In genomic region chr2:73925853-73926492, GRCh38 we compare ENCODE assay signal across 8 cellular contexts.
DNase-seq lines count a peak whose midpoint lies in the region; ATAC-seq and TF ChIP-seq lines count a peak whose summit lies in the region.

No MANE protein-coding gene starts in this region.

- peak; percentile 34 for DNase-seq in DMS79 treated with DMSO at 0.1 percent for 48 hours (lab: John Stamatoyannopoulos, UW)
- DNase-seq in NCI-H510A (lab: John Stamatoyannopoulos, UW): peak; percentile 40
- no peak for DNase-seq in effector memory CD8-positive, alpha-beta T cell

- H3K9me3 Mint-ChIP-seq in effector memory CD8-positive, alpha-beta T cell: no peaks in the 10 kb centered on the region

- H3K9me3 ChIP-seq in neutrophil: no peaks in the 10 kb centered on the region

- peak overlapping the region; percentile 70 to 79 for H3K4me3 ChIP-seq in neutrophil (ENCODE audit: low read depth in 1 of 2, low read length in 1 of 2)

- H3K36me3 ChIP-seq in neutrophil: no peaks in the 10 kb centered on the region

- peaks cover 17% of the 10 kb centered on the region for H3K36me3 Mint-ChIP-seq in effector memory CD8-positive, alpha-beta T cell (ENCODE audit: insufficient read depth)

- H3K27ac Mint-ChIP-seq in effector memory CD8-positive, alpha-beta T cell: peak overlapping the region; percentile 96 to 98

- TF ChIP-seq CTCF in neutrophil (IDR thresholded peaks at IDR 0.05): no peak

- H3K27me3 ChIP-seq in neutrophil: no peaks in the 10 kb centered on the region

- peak overlapping the region; percentile 82 to 87 for H3K4me3 Mint-ChIP-seq in effector memory CD8-positive, alpha-beta T cell

- ATAC-seq in effector memory CD8-positive, alpha-beta T cell (replicated peaks): no peak
- ATAC-seq in HG02852 (IDR thresholded peaks at IDR 0.05; ENCODE audit: unreplicated experiment): no peak
- ATAC-seq in GM21737 (IDR thresholded peaks at IDR 0.05; ENCODE audit: unreplicated experiment): no peak
- ATAC-seq in HG02642 (IDR thresholded peaks at IDR 0.05; ENCODE audit: poor library complexity, unreplicated experiment): no peak
- ATAC-seq in GM19452 (IDR thresholded peaks at IDR 0.05; ENCODE audit: unreplicated experiment): no peak

- H3K27me3 Mint-ChIP-seq in effector memory CD8-positive, alpha-beta T cell: no peaks in the 10 kb centered on the region

- H3K4me1 ChIP-seq in neutrophil (ENCODE audit: control insufficient read depth in 1 of 2, insufficient read depth in 1 of 2, low read depth in 1 of 2, low read length in 1 of 2): peaks cover 69 to 80% of the 10 kb centered on the region in 2 experiments

- peaks cover 22 to 32% of the 10 kb centered on the region in 2 donors for H3K4me1 Mint-ChIP-seq in effector memory CD8-positive, alpha-beta T cell (ENCODE audit: low read depth in 2 of 2)

- peak overlapping the region; percentile 95 for H3K27ac ChIP-seq in neutrophil

Comparison
In these comparisons a context has a peak if more than half of its experiments do, and no peak if none do; other contexts are left out.
1. DNase-seq: peak in DMS79 treated with DMSO at 0.1 percent for 48 hours (single experiment) and NCI-H510A (single experiment); none in effector memory CD8-positive, alpha-beta T cell (0 of 3).